ENCODE assay signal across 11 cellular contexts in genomic region chrX:129979207-129979920, GRCh38. TPM values are rescaled to one million over a fixed set of nuclear protein-coding genes. Genes with fewer than 3 reads are reported as not detected.
DNase-seq lines count a peak whose midpoint lies in the region; ATAC-seq and TF ChIP-seq lines count a peak whose summit lies in the region.
"Had no signal": no experiment of that assay in that cellular context is flagged by ENCODE, and none has a peak within 500 bp of the region (broad histone marks: within the 10 kb centered on the region; RNA-seq: fewer than 3 reads in every experiment).

No MANE protein-coding gene starts in this region.

- 43 to 54% methylated on average over 12 to 18 of the region's 35 CpGs for WGBS in thyroid gland, 2 donors

- no peaks in the 10 kb centered on the region for H3K36me3 ChIP-seq in lower lobe of right lung
- no peaks in the 10 kb centered on the region for H3K36me3 ChIP-seq in thyroid gland
- H3K36me3 ChIP-seq: BE2C had no signal

- peaks cover 19% of the 10 kb centered on the region for H3K4me1 Mint-ChIP-seq in activated CD8-positive, alpha-beta T cell treated with anti-CD3 and anti-CD28 coated beads, Interleukin-2, amount 10 ng/mL, durations not matched to agents 7 days and 5 days (ENCODE audit: low read depth)

- peak overlapping the region; percentile 58 for H3K4me3 Mint-ChIP-seq in activated CD8-positive, alpha-beta T cell treated with anti-CD3 and anti-CD28 coated beads, Interleukin-2, amount 10 ng/mL, durations not matched to agents 7 days and 5 days

- H3K27me3 Mint-ChIP-seq in activated CD8-positive, alpha-beta T cell treated with anti-CD3 and anti-CD28 coated beads, Interleukin-2, amount 10 ng/mL, durations not matched to agents 7 days and 5 days (ENCODE audit: low read depth): peaks cover 2% of the 10 kb centered on the region

- no peak overlapping the region for H3K27ac Mint-ChIP-seq in activated CD8-positive, alpha-beta T cell treated with anti-CD3 and anti-CD28 coated beads, Interleukin-2, amount 10 ng/mL, durations not matched to agents 7 days and 5 days

- no peaks in the 10 kb centered on the region for H3K9me3 Mint-ChIP-seq in activated CD8-positive, alpha-beta T cell treated with anti-CD3 and anti-CD28 coated beads, Interleukin-2, amount 10 ng/mL, durations not matched to agents 7 days and 5 days (ENCODE audit: insufficient read depth)

- no peaks in the 10 kb centered on the region for H3K27me3 ChIP-seq in lower lobe of right lung (ENCODE audit: low read depth)
- H3K27me3 ChIP-seq in thyroid gland: no peaks in the 10 kb centered on the region

- H3K36me3 Mint-ChIP-seq in activated CD8-positive, alpha-beta T cell treated with anti-CD3 and anti-CD28 coated beads, Interleukin-2, amount 10 ng/mL, durations not matched to agents 7 days and 5 days (ENCODE audit: low read depth): no peaks in the 10 kb centered on the region

- POLR2A ChIA-PET in activated CD8-positive, alpha-beta T cell treated with anti-CD3 and anti-CD28 coated beads, Interleukin-2, amount 10 ng/mL, durations not matched to agents 7 days and 5 days (lab: Charles Lee): no interaction called here

- intact Hi-C loops in lower lobe of right lung (cut with DNase I): no loop called here
- intact Hi-C loops in thyroid gland (cut with DNase I): no loop called here

- TF ChIP-seq CTCF in lower lobe of right lung (IDR thresholded peaks at IDR 0.05) (no peak), thyroid gland (IDR thresholded peaks at IDR 0.05) (no peak)

- H3K27ac ChIP-seq in lower lobe of right lung (peak overlapping the region; percentile 46), thyroid gland (peak overlapping the region in 2 of 3 donors; percentile 61 to 79)

- H3K4me3 ChIP-seq in lower lobe of right lung (no peak overlapping the region), thyroid gland (replicated peaks in 1 of 3) (peak overlapping the region in 1 of 3 donors; percentile 50)

- ATAC-seq in activated CD8-positive, alpha-beta T cell treated with anti-CD3 and anti-CD28 coated beads, Interleukin-2, amount 10 ng/mL, durations not matched to agents 7 days and 5 days: no peak
- no peak for ATAC-seq in lower lobe of right lung
- no peak for ATAC-seq in GM18858 (IDR thresholded peaks at IDR 0.05; ENCODE audit: unreplicated experiment)

- H3K9me3 ChIP-seq in lower lobe of right lung (no peaks in the 10 kb centered on the region), thyroid gland (no peaks in the 10 kb centered on the region)
- H3K9me3 ChIP-seq: BE2C had no signal

- CTCF ChIA-PET in activated CD8-positive, alpha-beta T cell treated with anti-CD3 and anti-CD28 coated beads, Interleukin-2, amount 10 ng/mL, durations not matched to agents 7 days and 5 days (lab: Charles Lee): interaction anchor here (0.9 kb wide), 2 partner anchors 18 to 54 kb away, joined by 3 read pairs; no protein-coding TSS in a partner anchor

- peak; percentile 13 for DNase-seq in activated gamma-delta T cell (lab: John Stamatoyannopoulos, UW)
- DNase-seq in activated gamma-delta T cell treated with Interleukin-2 at 50 U/mL for 16 hours: no peak
- DNase-seq in activated CD8-positive, alpha-beta T cell treated with anti-CD3 and anti-CD28 coated beads, Interleukin-2, amount 10 ng/mL, durations not matched to agents 7 days and 5 days: no peak
- no peak for DNase-seq in lower lobe of right lung
- DNase-seq in thyroid gland: peak in 1 of 2 donors; percentile 3
- no peak for DNase-seq in A172 (ENCODE audit: low spot score)
- DNase-seq in NCI-H1417 treated with DMSO at 0.1 percent for 48 hours (lab: John Stamatoyannopoulos, UW): no peak
- DNase-seq: BE2C, MM.1S, SHP77 had no signal

- no peak for TF ChIP-seq POLR2A in thyroid gland (IDR thresholded peaks at IDR 0.05)

- H3K4me1 ChIP-seq in lower lobe of right lung: no peaks in the 10 kb centered on the region
- H3K4me1 ChIP-seq in thyroid gland: no peaks in the 10 kb centered on the region
- H3K4me1 ChIP-seq: BE2C had no signal

RNA-seq across cellular contexts. Expression of gene BCORL1, which starts 3.1 kb away (rescaled TPM):
- total RNA-seq in activated CD8-positive, alpha-beta T cell treated with anti-CD3 and anti-CD28 coated beads, Interleukin-2, amount 10 ng/mL, durations not matched to agents 7 days and 5 days: 10 to 100 TPM in 1 of 2 experiments, 1 to 10 TPM in 1; 9.7 to 10.9 TPM
- total RNA-seq in lower lobe of right lung (13.6 TPM), thyroid gland (10 to 100 TPM in 1 of 4 donors, 1 to 10 TPM in 3; 4.7 to 12.0 (median 6.2) TPM)
- 0.48 and 0.74 TPM in 2 replicates for total RNA-seq in A172 (2014; rRNA removed; shearing (Covaris generic))
